ENCODE assay signal across 14 cellular contexts in genomic region chr3:186152361-186152798, GRCh38. TPM values are rescaled to one million over a fixed set of nuclear protein-coding genes. Genes with fewer than 3 reads are reported as not detected.
A peak's percentile ranks its signal among the peaks of the same experiment; 100 is the strongest.
DNase-seq lines count a peak whose midpoint lies in the region; ATAC-seq and TF ChIP-seq lines count a peak whose summit lies in the region.
"Had no signal": no experiment of that assay in that cellular context is flagged by ENCODE, and none has a peak within 500 bp of the region (broad histone marks: within the 10 kb centered on the region; RNA-seq: fewer than 3 reads in every experiment).

No MANE protein-coding gene starts in this region.

- no peak for DNase-seq in Right ventricle myocardium superior
- no peak for DNase-seq in left ventricle myocardium inferior
- peak; percentile 18 for DNase-seq in KBM-7
- no peak for DNase-seq in spleen
- no peak for DNase-seq in naive thymus-derived CD8-positive, alpha-beta T cell
- DNase-seq in NCI-H1092 (lab: John Stamatoyannopoulos, UW) = no peak
- DNase-seq in vagina (ENCODE audit: extremely low spot score in 2 of 2) = no peak
- DNase-seq: activated T-cell treated with anti-CD3 and anti-CD28 coated beads, Interleukin-2, amount 50 U/mL, for 24 hours; DND-41; left lung; NCI-H345 had no signal

- H3K27ac Mint-ChIP-seq in naive thymus-derived CD8-positive, alpha-beta T cell = no peak overlapping the region
- H3K27ac Mint-ChIP-seq: activated T-cell treated with anti-CD3 and anti-CD28 coated beads, Interleukin-2, amount 50 U/mL, for 24 hours had no signal

- H3K9me3 Mint-ChIP-seq in naive thymus-derived CD8-positive, alpha-beta T cell = no peaks in the 10 kb centered on the region
- H3K9me3 Mint-ChIP-seq: activated T-cell treated with anti-CD3 and anti-CD28 coated beads, Interleukin-2, amount 50 U/mL, for 24 hours had no signal

- intact Hi-C loops in Right ventricle myocardium superior (cut with DNase I) = no loop called here
- intact Hi-C loops in left ventricle myocardium inferior (cut with micrococcal nuclease) = no loop called here
- intact Hi-C loops in spleen (cut with DNase I; ENCODE audit: low total_unique reads) = no loop called here
- intact Hi-C loops in vagina (cut with DNase I) = no loop called here

- H3K36me3 ChIP-seq in left ventricle myocardium inferior (peaks cover 12% of the 10 kb centered on the region), spleen (peaks cover 0 to 6% (median 0%) of the 10 kb centered on the region in 6 donors), vagina (no peaks in the 10 kb centered on the region)

- H3K27ac ChIP-seq in left ventricle myocardium inferior (replicated peaks) = no peak overlapping the region
- H3K27ac ChIP-seq in spleen = peak overlapping the region in 6 of 8 donors; percentile 19 to 86 (median 62)
- no peak overlapping the region for H3K27ac ChIP-seq in vagina
- H3K27ac ChIP-seq: parathyroid adenoma, VCaP had no signal

- peaks cover 22 to 60% (median 27%) of the 10 kb centered on the region in 5 donors for H3K27me3 Mint-ChIP-seq in naive thymus-derived CD8-positive, alpha-beta T cell

- ATAC-seq in Right ventricle myocardium superior (ENCODE audit: poor library complexity) (peak; percentile 22), HG02798 (IDR thresholded peaks at IDR 0.05; ENCODE audit: poor library complexity, unreplicated experiment) (peak; percentile 21)
- ATAC-seq in naive thymus-derived CD8-positive, alpha-beta T cell = no peak

- TF ChIP-seq CTCF in left ventricle myocardium inferior (IDR thresholded peaks at IDR 0.05; ENCODE audit: borderline replicate concordance) (no peak), spleen (IDR thresholded peaks at IDR 0.05 in 8 of 11, conservative IDR thresholded peaks at IDR 0.05 in 3 of 11) (no peak), vagina (IDR thresholded peaks at IDR 0.05) (no peak)

- H3K4me3 ChIP-seq in left ventricle myocardium inferior (no peak overlapping the region), spleen (peak overlapping the region in 1 of 8 donors; percentile 31), vagina (no peak overlapping the region)
- H3K4me3 ChIP-seq: left lung had no signal

- H3K4me1 ChIP-seq in left ventricle myocardium inferior = no peaks in the 10 kb centered on the region
- H3K4me1 ChIP-seq in spleen = peaks cover 11 to 51% (median 31%) of the 10 kb centered on the region in 6 donors
- H3K4me1 ChIP-seq in vagina = no peaks in the 10 kb centered on the region
- H3K4me1 ChIP-seq: parathyroid adenoma had no signal

- no peaks in the 10 kb centered on the region for H3K27me3 ChIP-seq in left ventricle myocardium inferior (ENCODE audit: low read depth)
- no peaks in the 10 kb centered on the region for H3K27me3 ChIP-seq in spleen (replicated peaks in 1 of 7)
- H3K27me3 ChIP-seq in vagina = no peaks in the 10 kb centered on the region
- H3K27me3 ChIP-seq: left lung had no signal

- H3K36me3 Mint-ChIP-seq in naive thymus-derived CD8-positive, alpha-beta T cell = peaks cover 0 to 4% (median 0%) of the 10 kb centered on the region in 3 donors

- WGBS in spleen, 5 donors = 54 to 71% (median 64%) methylated on average over 7 to 8 of the region's 8 CpGs

- POLR2A ChIA-PET in naive thymus-derived CD8-positive, alpha-beta T cell (lab: Charles Lee) = no interaction called here

- TF ChIP-seq POLR2A in spleen (IDR thresholded peaks at IDR 0.05) (no peak), vagina (IDR thresholded peaks at IDR 0.05) (no peak)

- peaks cover 4 to 26% (median 10%) of the 10 kb centered on the region in 4 donors for H3K4me1 Mint-ChIP-seq in naive thymus-derived CD8-positive, alpha-beta T cell

- in situ Hi-C loops in KBM-7 (cut with MboI; ENCODE audit: low pct_unique_long_range_greater_than_20kb, low sequenced_read_pairs) = no loop called here

- no peak overlapping the region for H3K4me3 Mint-ChIP-seq in naive thymus-derived CD8-positive, alpha-beta T cell
- H3K4me3 Mint-ChIP-seq: activated T-cell treated with anti-CD3 and anti-CD28 coated beads, Interleukin-2, amount 50 U/mL, for 24 hours had no signal

- H3K9me3 ChIP-seq in left ventricle myocardium inferior (replicated peaks) = no peaks in the 10 kb centered on the region
- H3K9me3 ChIP-seq in spleen = no peaks in the 10 kb centered on the region
- no peaks in the 10 kb centered on the region for H3K9me3 ChIP-seq in vagina
- H3K9me3 ChIP-seq: left lung had no signal

RNA-seq across cellular contexts. Expression of gene ETV5, which starts 43.5 kb away (rescaled TPM):
- 5.9 TPM for total RNA-seq in Right ventricle myocardium superior
- 5.0 TPM for total RNA-seq in left ventricle myocardium inferior
- 10 to 100 TPM; 19.3 to 65.5 (median 34.6) TPM for total RNA-seq in spleen
- 1 to 10 TPM; 5.2 to 8.9 (median 6.3) TPM for polyA plus RNA-seq in spleen
- total RNA-seq in naive thymus-derived CD8-positive, alpha-beta T cell = under 1 TPM; 0.08 to 0.36 TPM
- polyA plus RNA-seq in naive thymus-derived CD8-positive, alpha-beta T cell = under 1 TPM in 1 of 3 donors, not detected in 2; 0.10 TPM
- 18.4 TPM for total RNA-seq in vagina

Comparison
In these comparisons a context has a peak if more than half of its experiments do, and no peak if none do; other contexts are left out.
1. ATAC-seq: peak in Right ventricle myocardium superior (single experiment) and HG02798 (single experiment); none in naive thymus-derived CD8-positive, alpha-beta T cell (0 of 2).
2. H3K27ac ChIP-seq: peak in spleen (6 of 8); none in left ventricle myocardium inferior (single experiment) and vagina (single experiment).